1 cellular context compared by ENCODE assay signal in the genomic region with DNA sequence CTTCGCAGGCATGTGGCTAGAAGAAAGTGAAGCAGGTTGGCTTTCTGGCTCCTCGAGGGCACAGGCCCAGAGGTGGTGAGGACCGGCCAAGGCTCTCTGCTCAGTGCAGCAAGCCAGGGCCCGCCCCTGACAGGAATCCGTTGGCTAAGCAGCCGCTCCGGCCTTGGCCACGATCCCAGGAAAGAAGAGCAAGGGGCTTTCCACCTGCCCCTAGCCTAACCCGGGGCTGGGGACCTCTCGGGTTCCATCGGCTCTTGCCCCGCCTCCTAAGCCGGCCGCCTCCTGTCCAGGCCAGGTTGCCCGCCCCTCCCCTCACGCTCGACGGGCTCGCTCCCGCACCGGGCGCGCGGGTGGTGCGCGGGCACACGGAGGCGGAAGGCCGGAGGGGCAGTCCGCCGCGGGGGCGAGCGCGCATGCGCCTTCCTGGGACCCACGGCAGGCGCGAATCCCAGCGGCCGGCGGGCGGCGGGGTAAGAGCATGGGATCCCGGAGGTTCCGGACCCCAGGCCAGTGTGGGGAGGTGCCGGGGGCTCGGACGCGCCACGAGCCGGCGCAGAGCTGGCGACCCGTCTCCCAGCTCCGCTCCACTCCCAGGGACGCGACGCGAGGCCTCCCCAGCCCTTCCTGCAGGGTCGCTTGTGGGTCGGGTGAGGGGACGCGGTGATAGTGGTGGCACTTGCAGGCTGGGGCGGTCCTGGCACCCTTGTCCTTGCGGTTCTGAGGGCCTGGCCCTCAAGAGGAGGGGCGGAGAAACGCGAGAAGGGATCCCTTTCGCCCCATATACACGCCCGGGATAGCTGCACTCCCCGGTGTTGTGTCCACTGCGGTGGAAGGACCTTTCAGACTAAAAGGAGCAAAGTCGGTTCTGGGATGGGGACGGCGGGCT.
A peak's percentile ranks its signal among the peaks of the same experiment; 100 is the strongest.
TF ChIP-seq lines count a peak whose summit lies in the region.

A gene (plus strand): TSS at position 410 of the 886 bp plus-strand sequence. CDS start 3,351 bp downstream, outside the sequence.

TF ChIP-seq in WTC11, 78 proteins besides CTCF, POLR2A, EP300 and RAD21 (continued from another document and continues in another):
- TF ChIP-seq, protein P1, sequence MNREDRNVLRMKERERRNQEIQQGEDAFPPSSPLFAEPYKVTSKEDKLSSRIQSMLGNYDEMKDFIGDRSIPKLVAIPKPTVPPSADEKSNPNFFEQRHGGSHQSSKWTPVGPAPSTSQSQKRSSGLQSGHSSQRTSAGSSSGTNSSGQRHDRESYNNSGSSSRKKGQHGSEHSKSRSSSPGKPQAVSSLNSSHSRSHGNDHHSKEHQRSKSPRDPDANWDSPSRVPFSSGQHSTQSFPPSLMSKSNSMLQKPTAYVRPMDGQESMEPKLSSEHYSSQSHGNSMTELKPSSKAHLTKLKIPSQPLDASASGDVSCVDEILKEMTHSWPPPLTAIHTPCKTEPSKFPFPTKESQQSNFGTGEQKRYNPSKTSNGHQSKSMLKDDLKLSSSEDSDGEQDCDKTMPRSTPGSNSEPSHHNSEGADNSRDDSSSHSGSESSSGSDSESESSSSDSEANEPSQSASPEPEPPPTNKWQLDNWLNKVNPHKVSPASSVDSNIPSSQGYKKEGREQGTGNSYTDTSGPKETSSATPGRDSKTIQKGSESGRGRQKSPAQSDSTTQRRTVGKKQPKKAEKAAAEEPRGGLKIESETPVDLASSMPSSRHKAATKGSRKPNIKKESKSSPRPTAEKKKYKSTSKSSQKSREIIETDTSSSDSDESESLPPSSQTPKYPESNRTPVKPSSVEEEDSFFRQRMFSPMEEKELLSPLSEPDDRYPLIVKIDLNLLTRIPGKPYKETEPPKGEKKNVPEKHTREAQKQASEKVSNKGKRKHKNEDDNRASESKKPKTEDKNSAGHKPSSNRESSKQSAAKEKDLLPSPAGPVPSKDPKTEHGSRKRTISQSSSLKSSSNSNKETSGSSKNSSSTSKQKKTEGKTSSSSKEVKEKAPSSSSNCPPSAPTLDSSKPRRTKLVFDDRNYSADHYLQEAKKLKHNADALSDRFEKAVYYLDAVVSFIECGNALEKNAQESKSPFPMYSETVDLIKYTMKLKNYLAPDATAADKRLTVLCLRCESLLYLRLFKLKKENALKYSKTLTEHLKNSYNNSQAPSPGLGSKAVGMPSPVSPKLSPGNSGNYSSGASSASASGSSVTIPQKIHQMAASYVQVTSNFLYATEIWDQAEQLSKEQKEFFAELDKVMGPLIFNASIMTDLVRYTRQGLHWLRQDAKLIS (CRISPR knock-in tag; IDR thresholded peaks at IDR 0.05; ENCODE audit: borderline replicate concordance) = peak; percentile 16; the same call in 1 of the 2 replicates
- peak; percentile 68; the same call in 1 of the 2 replicates for TF ChIP-seq EMX1 (CRISPR knock-in tag; IDR thresholded peaks at IDR 0.05)
- 0 out of 2 replicates have a peak, but pooled peaks have one; percentile 53 for TF ChIP-seq ZNF138 (CRISPR knock-in tag; conservative IDR thresholded peaks at IDR 0.05)
- TF ChIP-seq HMGA2 (CRISPR knock-in tag; IDR thresholded peaks at IDR 0.05) = no peak
- TF ChIP-seq, protein P2, sequence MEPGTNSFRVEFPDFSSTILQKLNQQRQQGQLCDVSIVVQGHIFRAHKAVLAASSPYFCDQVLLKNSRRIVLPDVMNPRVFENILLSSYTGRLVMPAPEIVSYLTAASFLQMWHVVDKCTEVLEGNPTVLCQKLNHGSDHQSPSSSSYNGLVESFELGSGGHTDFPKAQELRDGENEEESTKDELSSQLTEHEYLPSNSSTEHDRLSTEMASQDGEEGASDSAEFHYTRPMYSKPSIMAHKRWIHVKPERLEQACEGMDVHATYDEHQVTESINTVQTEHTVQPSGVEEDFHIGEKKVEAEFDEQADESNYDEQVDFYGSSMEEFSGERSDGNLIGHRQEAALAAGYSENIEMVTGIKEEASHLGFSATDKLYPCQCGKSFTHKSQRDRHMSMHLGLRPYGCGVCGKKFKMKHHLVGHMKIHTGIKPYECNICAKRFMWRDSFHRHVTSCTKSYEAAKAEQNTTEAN (CRISPR knock-in tag; IDR thresholded peaks at IDR 0.05) = no peak
- TF ChIP-seq, protein P3, sequence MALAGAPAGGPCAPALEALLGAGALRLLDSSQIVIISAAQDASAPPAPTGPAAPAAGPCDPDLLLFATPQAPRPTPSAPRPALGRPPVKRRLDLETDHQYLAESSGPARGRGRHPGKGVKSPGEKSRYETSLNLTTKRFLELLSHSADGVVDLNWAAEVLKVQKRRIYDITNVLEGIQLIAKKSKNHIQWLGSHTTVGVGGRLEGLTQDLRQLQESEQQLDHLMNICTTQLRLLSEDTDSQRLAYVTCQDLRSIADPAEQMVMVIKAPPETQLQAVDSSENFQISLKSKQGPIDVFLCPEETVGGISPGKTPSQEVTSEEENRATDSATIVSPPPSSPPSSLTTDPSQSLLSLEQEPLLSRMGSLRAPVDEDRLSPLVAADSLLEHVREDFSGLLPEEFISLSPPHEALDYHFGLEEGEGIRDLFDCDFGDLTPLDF (CRISPR knock-in tag; IDR thresholded peaks at IDR 0.05) = 0 out of 2 replicates have a peak, but pooled peaks have one; percentile 11
- peak; percentile 67 for TF ChIP-seq ETV6 (CRISPR knock-in tag; IDR thresholded peaks at IDR 0.05)
- TF ChIP-seq, protein P4, sequence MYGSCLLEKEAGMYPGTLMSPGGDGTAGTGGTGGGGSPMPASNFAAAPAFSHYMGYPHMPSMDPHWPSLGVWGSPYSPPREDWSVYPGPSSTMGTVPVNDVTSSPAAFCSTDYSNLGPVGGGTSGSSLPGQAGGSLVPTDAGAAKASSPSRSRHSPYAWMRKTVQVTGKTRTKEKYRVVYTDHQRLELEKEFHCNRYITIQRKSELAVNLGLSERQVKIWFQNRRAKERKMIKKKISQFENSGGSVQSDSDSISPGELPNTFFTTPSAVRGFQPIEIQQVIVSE (CRISPR knock-in tag; IDR thresholded peaks at IDR 0.05; ENCODE audit: borderline replicate concordance) = no peak
- no peak for TF ChIP-seq ZNF219 (CRISPR knock-in tag; IDR thresholded peaks at IDR 0.05; ENCODE audit: borderline replicate concordance)
- TF ChIP-seq ZNF396 (CRISPR knock-in tag; IDR thresholded peaks at IDR 0.05; ENCODE audit: borderline replicate concordance) = no peak
- TF ChIP-seq FOXK1 (CRISPR knock-in tag; IDR thresholded peaks at IDR 0.05) = peak; percentile 19; the same call in 1 of the 2 replicates
- TF ChIP-seq KAT7 (CRISPR knock-in tag; IDR thresholded peaks at IDR 0.05; ENCODE audit: borderline replicate concordance) = peak; percentile 64; the same call in 1 of the 2 replicates
- TF ChIP-seq, protein P5, sequence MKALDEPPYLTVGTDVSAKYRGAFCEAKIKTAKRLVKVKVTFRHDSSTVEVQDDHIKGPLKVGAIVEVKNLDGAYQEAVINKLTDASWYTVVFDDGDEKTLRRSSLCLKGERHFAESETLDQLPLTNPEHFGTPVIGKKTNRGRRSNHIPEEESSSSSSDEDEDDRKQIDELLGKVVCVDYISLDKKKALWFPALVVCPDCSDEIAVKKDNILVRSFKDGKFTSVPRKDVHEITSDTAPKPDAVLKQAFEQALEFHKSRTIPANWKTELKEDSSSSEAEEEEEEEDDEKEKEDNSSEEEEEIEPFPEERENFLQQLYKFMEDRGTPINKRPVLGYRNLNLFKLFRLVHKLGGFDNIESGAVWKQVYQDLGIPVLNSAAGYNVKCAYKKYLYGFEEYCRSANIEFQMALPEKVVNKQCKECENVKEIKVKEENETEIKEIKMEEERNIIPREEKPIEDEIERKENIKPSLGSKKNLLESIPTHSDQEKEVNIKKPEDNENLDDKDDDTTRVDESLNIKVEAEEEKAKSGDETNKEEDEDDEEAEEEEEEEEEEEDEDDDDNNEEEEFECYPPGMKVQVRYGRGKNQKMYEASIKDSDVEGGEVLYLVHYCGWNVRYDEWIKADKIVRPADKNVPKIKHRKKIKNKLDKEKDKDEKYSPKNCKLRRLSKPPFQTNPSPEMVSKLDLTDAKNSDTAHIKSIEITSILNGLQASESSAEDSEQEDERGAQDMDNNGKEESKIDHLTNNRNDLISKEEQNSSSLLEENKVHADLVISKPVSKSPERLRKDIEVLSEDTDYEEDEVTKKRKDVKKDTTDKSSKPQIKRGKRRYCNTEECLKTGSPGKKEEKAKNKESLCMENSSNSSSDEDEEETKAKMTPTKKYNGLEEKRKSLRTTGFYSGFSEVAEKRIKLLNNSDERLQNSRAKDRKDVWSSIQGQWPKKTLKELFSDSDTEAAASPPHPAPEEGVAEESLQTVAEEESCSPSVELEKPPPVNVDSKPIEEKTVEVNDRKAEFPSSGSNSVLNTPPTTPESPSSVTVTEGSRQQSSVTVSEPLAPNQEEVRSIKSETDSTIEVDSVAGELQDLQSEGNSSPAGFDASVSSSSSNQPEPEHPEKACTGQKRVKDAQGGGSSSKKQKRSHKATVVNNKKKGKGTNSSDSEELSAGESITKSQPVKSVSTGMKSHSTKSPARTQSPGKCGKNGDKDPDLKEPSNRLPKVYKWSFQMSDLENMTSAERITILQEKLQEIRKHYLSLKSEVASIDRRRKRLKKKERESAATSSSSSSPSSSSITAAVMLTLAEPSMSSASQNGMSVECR (CRISPR knock-in tag; IDR thresholded peaks at IDR 0.05; ENCODE audit: borderline replicate concordance) = no peak; the same call in 1 of the 2 replicates
- TF ChIP-seq ZNF317 (CRISPR knock-in tag; IDR thresholded peaks at IDR 0.05; ENCODE audit: borderline replicate concordance, low read depth) = 0 out of 2 replicates have a peak, but pooled peaks have one; percentile 16
- TF ChIP-seq JUN (CRISPR knock-in tag; IDR thresholded peaks at IDR 0.05) = no peak
- TF ChIP-seq, protein P6, sequence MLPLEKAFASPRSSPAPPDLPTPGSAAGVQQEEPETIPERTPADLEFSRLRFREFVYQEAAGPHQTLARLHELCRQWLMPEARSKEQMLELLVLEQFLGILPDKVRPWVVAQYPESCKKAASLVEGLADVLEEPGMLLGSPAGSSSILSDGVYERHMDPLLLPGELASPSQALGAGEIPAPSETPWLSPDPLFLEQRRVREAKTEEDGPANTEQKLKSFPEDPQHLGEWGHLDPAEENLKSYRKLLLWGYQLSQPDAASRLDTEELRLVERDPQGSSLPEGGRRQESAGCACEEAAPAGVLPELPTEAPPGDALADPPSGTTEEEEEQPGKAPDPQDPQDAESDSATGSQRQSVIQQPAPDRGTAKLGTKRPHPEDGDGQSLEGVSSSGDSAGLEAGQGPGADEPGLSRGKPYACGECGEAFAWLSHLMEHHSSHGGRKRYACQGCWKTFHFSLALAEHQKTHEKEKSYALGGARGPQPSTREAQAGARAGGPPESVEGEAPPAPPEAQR (CRISPR knock-in tag; IDR thresholded peaks at IDR 0.05) = no peak
- TF ChIP-seq, protein P7, sequence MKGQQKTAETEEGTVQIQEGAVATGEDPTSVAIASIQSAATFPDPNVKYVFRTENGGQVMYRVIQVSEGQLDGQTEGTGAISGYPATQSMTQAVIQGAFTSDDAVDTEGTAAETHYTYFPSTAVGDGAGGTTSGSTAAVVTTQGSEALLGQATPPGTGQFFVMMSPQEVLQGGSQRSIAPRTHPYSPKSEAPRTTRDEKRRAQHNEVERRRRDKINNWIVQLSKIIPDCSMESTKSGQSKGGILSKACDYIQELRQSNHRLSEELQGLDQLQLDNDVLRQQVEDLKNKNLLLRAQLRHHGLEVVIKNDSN (CRISPR knock-in tag; IDR thresholded peaks at IDR 0.05) = no peak
- TF ChIP-seq, protein P8, sequence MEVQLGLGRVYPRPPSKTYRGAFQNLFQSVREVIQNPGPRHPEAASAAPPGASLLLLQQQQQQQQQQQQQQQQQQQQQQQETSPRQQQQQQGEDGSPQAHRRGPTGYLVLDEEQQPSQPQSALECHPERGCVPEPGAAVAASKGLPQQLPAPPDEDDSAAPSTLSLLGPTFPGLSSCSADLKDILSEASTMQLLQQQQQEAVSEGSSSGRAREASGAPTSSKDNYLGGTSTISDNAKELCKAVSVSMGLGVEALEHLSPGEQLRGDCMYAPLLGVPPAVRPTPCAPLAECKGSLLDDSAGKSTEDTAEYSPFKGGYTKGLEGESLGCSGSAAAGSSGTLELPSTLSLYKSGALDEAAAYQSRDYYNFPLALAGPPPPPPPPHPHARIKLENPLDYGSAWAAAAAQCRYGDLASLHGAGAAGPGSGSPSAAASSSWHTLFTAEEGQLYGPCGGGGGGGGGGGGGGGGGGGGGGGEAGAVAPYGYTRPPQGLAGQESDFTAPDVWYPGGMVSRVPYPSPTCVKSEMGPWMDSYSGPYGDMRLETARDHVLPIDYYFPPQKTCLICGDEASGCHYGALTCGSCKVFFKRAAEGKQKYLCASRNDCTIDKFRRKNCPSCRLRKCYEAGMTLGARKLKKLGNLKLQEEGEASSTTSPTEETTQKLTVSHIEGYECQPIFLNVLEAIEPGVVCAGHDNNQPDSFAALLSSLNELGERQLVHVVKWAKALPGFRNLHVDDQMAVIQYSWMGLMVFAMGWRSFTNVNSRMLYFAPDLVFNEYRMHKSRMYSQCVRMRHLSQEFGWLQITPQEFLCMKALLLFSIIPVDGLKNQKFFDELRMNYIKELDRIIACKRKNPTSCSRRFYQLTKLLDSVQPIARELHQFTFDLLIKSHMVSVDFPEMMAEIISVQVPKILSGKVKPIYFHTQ (CRISPR knock-in tag; IDR thresholded peaks at IDR 0.05) = no peak
- TF ChIP-seq GTF2I (CRISPR knock-in tag; conservative IDR thresholded peaks at IDR 0.05) = no peak
- no peak for TF ChIP-seq NFYB (CRISPR knock-in tag; conservative IDR thresholded peaks at IDR 0.05; ENCODE audit: low read depth)
- peak; percentile 84 for TF ChIP-seq ATF1 (CRISPR knock-in tag; IDR thresholded peaks at IDR 0.05)
- TF ChIP-seq, protein P9, sequence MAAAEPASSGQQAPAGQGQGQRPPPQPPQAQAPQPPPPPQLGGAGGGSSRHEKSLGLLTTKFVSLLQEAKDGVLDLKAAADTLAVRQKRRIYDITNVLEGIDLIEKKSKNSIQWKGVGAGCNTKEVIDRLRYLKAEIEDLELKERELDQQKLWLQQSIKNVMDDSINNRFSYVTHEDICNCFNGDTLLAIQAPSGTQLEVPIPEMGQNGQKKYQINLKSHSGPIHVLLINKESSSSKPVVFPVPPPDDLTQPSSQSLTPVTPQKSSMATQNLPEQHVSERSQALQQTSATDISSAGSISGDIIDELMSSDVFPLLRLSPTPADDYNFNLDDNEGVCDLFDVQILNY (CRISPR knock-in tag; IDR thresholded peaks at IDR 0.05) = peak; percentile 98
- 0 out of 2 replicates have a peak, but pooled peaks have one; percentile 63 for TF ChIP-seq RELA (CRISPR knock-in tag; IDR thresholded peaks at IDR 0.05; ENCODE audit: borderline replicate concordance)
- TF ChIP-seq, protein P10, sequence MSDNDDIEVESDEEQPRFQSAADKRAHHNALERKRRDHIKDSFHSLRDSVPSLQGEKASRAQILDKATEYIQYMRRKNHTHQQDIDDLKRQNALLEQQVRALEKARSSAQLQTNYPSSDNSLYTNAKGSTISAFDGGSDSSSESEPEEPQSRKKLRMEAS (CRISPR knock-in tag; IDR thresholded peaks at IDR 0.05) = peak; percentile 93
- TF ChIP-seq SOX15 (CRISPR knock-in tag; IDR thresholded peaks at IDR 0.05) = no peak
- TF ChIP-seq, protein P11, sequence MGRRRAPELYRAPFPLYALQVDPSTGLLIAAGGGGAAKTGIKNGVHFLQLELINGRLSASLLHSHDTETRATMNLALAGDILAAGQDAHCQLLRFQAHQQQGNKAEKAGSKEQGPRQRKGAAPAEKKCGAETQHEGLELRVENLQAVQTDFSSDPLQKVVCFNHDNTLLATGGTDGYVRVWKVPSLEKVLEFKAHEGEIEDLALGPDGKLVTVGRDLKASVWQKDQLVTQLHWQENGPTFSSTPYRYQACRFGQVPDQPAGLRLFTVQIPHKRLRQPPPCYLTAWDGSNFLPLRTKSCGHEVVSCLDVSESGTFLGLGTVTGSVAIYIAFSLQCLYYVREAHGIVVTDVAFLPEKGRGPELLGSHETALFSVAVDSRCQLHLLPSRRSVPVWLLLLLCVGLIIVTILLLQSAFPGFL (CRISPR knock-in tag; IDR thresholded peaks at IDR 0.05; ENCODE audit: borderline replicate concordance) = no peak
- TF ChIP-seq ZNF121 (CRISPR knock-in tag; IDR thresholded peaks at IDR 0.05) = 0 out of 2 replicates have a peak, but pooled peaks have one; percentile 48
- no peak; the same call in 1 of the 2 replicates for TF ChIP-seq TEAD1 (CRISPR knock-in tag; IDR thresholded peaks at IDR 0.05)
